ENCODE assay signal across 20 cellular contexts in genomic region chr16:89290887-89291286, GRCh38.
DNase-seq lines count a peak whose midpoint lies in the region; ATAC-seq, FAIRE-seq and TF ChIP-seq lines count a peak whose summit lies in the region.
"Had no signal": no experiment of that assay in that cellular context is flagged by ENCODE, and none has a peak within 500 bp of the region (broad histone marks: within the 10 kb centered on the region; RNA-seq: fewer than 3 reads in every experiment).

No MANE protein-coding gene starts in this region.

- peaks cover 38 to 66% of the 10 kb centered on the region in 2 experiments for H3K36me3 ChIP-seq in HepG2 (replicated peaks in 1 of 2; ENCODE audit: control insufficient read depth in 1 of 2, insufficient read depth in 2 of 2, low read length in 2 of 2)
- peaks cover 0 to 31% (median 7%) of the 10 kb centered on the region in 4 donors for H3K36me3 ChIP-seq in right lobe of liver
- H3K36me3 ChIP-seq in WERI-Rb-1 = peaks cover 16% of the 10 kb centered on the region
- peaks cover 16% of the 10 kb centered on the region for H3K36me3 ChIP-seq in iPS DF 6.9 (ENCODE audit: control insufficient read depth, insufficient read depth, low read length)
- peaks cover 6 to 20% of the 10 kb centered on the region in 2 donors for H3K36me3 ChIP-seq in prostate gland
- H3K36me3 ChIP-seq in effector memory CD4-positive, alpha-beta T cell (ENCODE audit: control insufficient read depth, insufficient read depth, low read length) = peaks cover 49% of the 10 kb centered on the region
- H3K36me3 ChIP-seq in sigmoid colon = peaks cover 18 to 48% (median 27%) of the 10 kb centered on the region in 4 donors

- ATAC-seq in HepG2 = no peak
- no peak for ATAC-seq in right lobe of liver
- ATAC-seq: body of pancreas had no signal

- no peak overlapping the region for H2AFZ ChIP-seq in HepG2 (ENCODE audit: low read length)

- no peak for FAIRE-seq in HepG2 (lab: Jason Lieb, UNC)
- FAIRE-seq: frontal cortex, small intestine had no signal

- TF ChIP-seq EP300 in HepG2 (IDR thresholded peaks at IDR 0.05; ENCODE audit: low read depth in 2 of 2, low read length in 2 of 2) (no peak), HepG2 (CRISPR knock-in tag; IDR thresholded peaks at IDR 0.05; ENCODE audit: borderline replicate concordance) (no peak), sigmoid colon (IDR thresholded peaks at IDR 0.05) (no peak)

- no peaks in the 10 kb centered on the region for H3K9me3 ChIP-seq in HepG2 (ENCODE audit: low read length)
- H3K9me3 ChIP-seq in right lobe of liver = no peaks in the 10 kb centered on the region
- no peaks in the 10 kb centered on the region for H3K9me3 ChIP-seq in WERI-Rb-1 (ENCODE audit: severe bottlenecking)
- H3K9me3 ChIP-seq in iPS DF 6.9 (ENCODE audit: control insufficient read depth, insufficient read depth, low read length) = no peaks in the 10 kb centered on the region
- no peaks in the 10 kb centered on the region for H3K9me3 ChIP-seq in prostate gland
- no peaks in the 10 kb centered on the region for H3K9me3 ChIP-seq in effector memory CD4-positive, alpha-beta T cell (ENCODE audit: control insufficient read depth, low read length)
- H3K9me3 ChIP-seq in sigmoid colon = no peaks in the 10 kb centered on the region
- H3K9me3 ChIP-seq: body of pancreas had no signal

- peaks cover 32% of the 10 kb centered on the region for H3K4me1 ChIP-seq in HepG2 (ENCODE audit: insufficient read depth, low read length)
- H3K4me1 ChIP-seq in right lobe of liver = no peaks in the 10 kb centered on the region
- H3K4me1 ChIP-seq in iPS DF 6.9 (ENCODE audit: control insufficient read depth, insufficient read depth, low read length) = peaks cover 26% of the 10 kb centered on the region
- H3K4me1 ChIP-seq in prostate gland (replicated peaks) = no peaks in the 10 kb centered on the region
- H3K4me1 ChIP-seq in effector memory CD4-positive, alpha-beta T cell (ENCODE audit: control insufficient read depth, insufficient read depth, low read length, poor library complexity, severe bottlenecking) = no peaks in the 10 kb centered on the region
- peaks cover 0 to 29% (median 19%) of the 10 kb centered on the region in 4 donors for H3K4me1 ChIP-seq in sigmoid colon

- POLR2A ChIA-PET in HepG2 (lab: Yijun Ruan, JAX) = no interaction called here

- no peak for DNase-seq in HepG2 (ENCODE audit: low spot score)
- DNase-seq in right lobe of liver = no peak
- DNase-seq in WERI-Rb-1 = peak; percentile 56
- DNase-seq in iPS DF 6.9 (ENCODE audit: low read depth, low spot score) = peak; percentile 86
- no peak for DNase-seq in prostate gland (ENCODE audit: low spot score)
- no peak for DNase-seq in effector memory CD4-positive, alpha-beta T cell
- no peak for DNase-seq in sigmoid colon
- DNase-seq: activated CD4-positive, CD25-positive, alpha-beta regulatory T cell treated with anti-CD3 and anti-CD28 coated beads, Interleukin-2, amount 50 U/mL, for 72 hours; AML-193; body of pancreas; Calu3; KG1; mammary epithelial cell; naive B cell; NCI-H2029 treated with DMSO at 0.1 percent for 48 hours; NCI-H510A; SIG-M5; small intestine; stimulated activated CD4-positive, alpha-beta T cell treated with anti-CD3 and anti-CD28 coated beads, Interleukin-4, amount 100 ng/mL, for 1 hour had no signal

- CTCF ChIA-PET in HepG2 (lab: Yijun Ruan, JAX; ENCODE audit: low intra/inter-chr PET ratio, low total read pairs) = no interaction called here

- TF ChIP-seq CTCF in HepG2 (CRISPR knock-in tag; IDR thresholded peaks at IDR 0.05) (no peak), right lobe of liver (IDR thresholded peaks at IDR 0.05) (no peak), WERI-Rb-1 (IDR thresholded peaks at IDR 0.05; ENCODE audit: low read depth, low read length) (no peak), prostate gland (IDR thresholded peaks at IDR 0.05) (no peak), sigmoid colon (IDR thresholded peaks at IDR 0.05) (no peak)

- in situ Hi-C loops in HepG2 (cut with HindIII; ENCODE audit: extremely low pct_ligation_motif_present, low pct_unique_long_range_greater_than_20kb) = no loop called here

- BruUV-seq in HepG2 (replicated peaks; lab: Mats Ljungman, UMichigan) = no TSS peak

- no peak overlapping the region for H3K9ac ChIP-seq in HepG2 (ENCODE audit: insufficient read depth, low read depth, low read length)

- TF ChIP-seq RAD21 in HepG2 (CRISPR knock-in tag; IDR thresholded peaks at IDR 0.05) = no peak

- no peak overlapping the region for H3K4me2 ChIP-seq in HepG2 (ENCODE audit: low read depth, low read length)

- H3K79me2 ChIP-seq in HepG2 (ENCODE audit: insufficient read depth, low read length) = peaks cover 22% of the 10 kb centered on the region

- TF ChIP-seq POLR2A in HepG2 (IDR thresholded peaks at IDR 0.05; ENCODE audit: insufficient read depth in 1 of 2, low read depth in 2 of 2, low read length in 2 of 2) = 0 out of 4 replicates have a peak, but pooled peaks of 1 of the 2 experiments have one; percentile 1
- no peak for TF ChIP-seq POLR2A in right lobe of liver (IDR thresholded peaks at IDR 0.05)
- no peak for TF ChIP-seq POLR2A in prostate gland (IDR thresholded peaks at IDR 0.05)
- no peak for TF ChIP-seq POLR2A in sigmoid colon (IDR thresholded peaks at IDR 0.05)

- H3K4me3 ChIP-seq in HepG2 (replicated peaks in 1 of 3; ENCODE audit: insufficient read depth in 1 of 3, low read depth in 2 of 3, low read length in 3 of 3) (no peak overlapping the region), right lobe of liver (no peak overlapping the region), WERI-Rb-1 (ENCODE audit: low read depth, low read length) (no peak overlapping the region), iPS DF 6.9 (ENCODE audit: low read length) (no peak overlapping the region), prostate gland (no peak overlapping the region), sigmoid colon (no peak overlapping the region)
- H3K4me3 ChIP-seq in effector memory CD4-positive, alpha-beta T cell (ENCODE audit: insufficient read depth, low read depth, low read length, poor library complexity, severe bottlenecking) = no peak overlapping the region
- H3K4me3 ChIP-seq: body of pancreas had no signal

- 96% methylated on average over 12 of the region's 17 CpGs for WGBS in HepG2 (ENCODE audit: low lambda C conversion rate)
- WGBS in right lobe of liver (ENCODE audit: insufficient coverage, low coverage, low lambda C conversion rate, missing lambda C conversion rate) = 64% methylated on average over 3 of the region's 17 CpGs
- no CpG with 5 or more reads among the region's 17 CpGs for WGBS in iPS DF 6.9 (ENCODE audit: insufficient coverage, insufficient read length)
- 58% methylated on average over 17 of the region's 17 CpGs for WGBS in prostate gland
- WGBS in sigmoid colon, 2 donors = 86 to 90% methylated on average over 17 of the region's 17 CpGs

- H3K27ac ChIP-seq in HepG2 (ENCODE audit: extremely low read length, insufficient read depth, low read length) (no peak overlapping the region), right lobe of liver (no peak overlapping the region), WERI-Rb-1 (peak overlapping the region; percentile 33), iPS DF 6.9 (ENCODE audit: low read length) (no peak overlapping the region), prostate gland (no peak overlapping the region), sigmoid colon (peak overlapping the region in 1 of 4 donors; percentile 2)
- H3K27ac ChIP-seq in effector memory CD4-positive, alpha-beta T cell (ENCODE audit: insufficient read depth, low read length, poor library complexity, severe bottlenecking) = no peak overlapping the region
- H3K27ac ChIP-seq: body of pancreas had no signal

- intact Hi-C loops in HepG2 (cut with micrococcal nuclease; ENCODE audit: unreplicated experiment) (no loop called here), right lobe of liver (cut with DNase I) (no loop called here), prostate gland (cut with DNase I) (no loop called here), sigmoid colon (cut with DNase I) (no loop called here)

- peaks cover 44% of the 10 kb centered on the region for H4K20me1 ChIP-seq in HepG2 (ENCODE audit: insufficient read depth, low read length)

- H3K27me3 ChIP-seq in HepG2 (ENCODE audit: control insufficient read depth in 1 of 2, insufficient read depth in 2 of 2, low read length in 2 of 2) = no peaks in the 10 kb centered on the region
- no peaks in the 10 kb centered on the region for H3K27me3 ChIP-seq in right lobe of liver
- H3K27me3 ChIP-seq in WERI-Rb-1 (ENCODE audit: insufficient read depth, low read depth, severe bottlenecking) = no peaks in the 10 kb centered on the region
- H3K27me3 ChIP-seq in iPS DF 6.9 (ENCODE audit: control insufficient read depth, insufficient read depth, low read length) = no peaks in the 10 kb centered on the region
- no peaks in the 10 kb centered on the region for H3K27me3 ChIP-seq in prostate gland (replicated peaks; ENCODE audit: insufficient read depth)
- no peaks in the 10 kb centered on the region for H3K27me3 ChIP-seq in effector memory CD4-positive, alpha-beta T cell (replicated peaks; ENCODE audit: control insufficient read depth, insufficient read depth, low read length, poor library complexity, severe bottlenecking)
- H3K27me3 ChIP-seq in sigmoid colon = no peaks in the 10 kb centered on the region
- H3K27me3 ChIP-seq: body of pancreas had no signal

TF ChIP-seq in HepG2, 621 proteins besides CTCF, POLR2A, EP300 and RAD21:
- TF ChIP-seq TBX2 (CRISPR knock-in tag; IDR thresholded peaks at IDR 0.05; ENCODE audit: borderline replicate concordance) (no peak), ZNF354B (CRISPR knock-in tag; IDR thresholded peaks at IDR 0.05) (no peak), SOX5 (CRISPR knock-in tag; IDR thresholded peaks at IDR 0.05; ENCODE audit: borderline replicate concordance) (no peak), AGO2 (optimal IDR thresholded peaks at IDR 0.05; ENCODE audit: low read depth, low read length) (peak; percentile 79), KLF16 (CRISPR knock-in tag; IDR thresholded peaks at IDR 0.05) (no peak)
TF ChIP-seq in HepG2: peak in this region for 1.

Comparison
In these comparisons a context has a peak if more than half of its experiments do, and no peak if none do; other contexts are left out.
1. DNase-seq: peak in WERI-Rb-1 (single experiment) and iPS DF 6.9 (single experiment); none in HepG2 (single experiment), right lobe of liver (0 of 3), prostate gland (single experiment), effector memory CD4-positive, alpha-beta T cell (0 of 3) and sigmoid colon (single experiment).